1 cellular context compared by ENCODE assay signal in genomic region chr2:11422901-11423435, GRCh38.
A peak's percentile ranks its signal among the peaks of the same experiment; 100 is the strongest.
TF ChIP-seq lines count a peak whose summit lies in the region.

No MANE protein-coding gene starts in this region.

TF ChIP-seq in HepG2, 621 proteins besides CTCF, POLR2A, EP300 and RAD21 (continued from another document and continues in another):
- no peak for TF ChIP-seq ZXDC (CRISPR knock-in tag; IDR thresholded peaks at IDR 0.05)
- TF ChIP-seq ZNF274 (CRISPR knock-in tag; IDR thresholded peaks at IDR 0.05), result no peak
- no peak for TF ChIP-seq ELF3 (CRISPR knock-in tag; IDR thresholded peaks at IDR 0.05)
- TF ChIP-seq MYNN (CRISPR knock-in tag; IDR thresholded peaks at IDR 0.05; ENCODE audit: low read depth), result no peak
- TF ChIP-seq DNMT1 (CRISPR knock-in tag; IDR thresholded peaks at IDR 0.05), result no peak
- TF ChIP-seq, protein P1, sequence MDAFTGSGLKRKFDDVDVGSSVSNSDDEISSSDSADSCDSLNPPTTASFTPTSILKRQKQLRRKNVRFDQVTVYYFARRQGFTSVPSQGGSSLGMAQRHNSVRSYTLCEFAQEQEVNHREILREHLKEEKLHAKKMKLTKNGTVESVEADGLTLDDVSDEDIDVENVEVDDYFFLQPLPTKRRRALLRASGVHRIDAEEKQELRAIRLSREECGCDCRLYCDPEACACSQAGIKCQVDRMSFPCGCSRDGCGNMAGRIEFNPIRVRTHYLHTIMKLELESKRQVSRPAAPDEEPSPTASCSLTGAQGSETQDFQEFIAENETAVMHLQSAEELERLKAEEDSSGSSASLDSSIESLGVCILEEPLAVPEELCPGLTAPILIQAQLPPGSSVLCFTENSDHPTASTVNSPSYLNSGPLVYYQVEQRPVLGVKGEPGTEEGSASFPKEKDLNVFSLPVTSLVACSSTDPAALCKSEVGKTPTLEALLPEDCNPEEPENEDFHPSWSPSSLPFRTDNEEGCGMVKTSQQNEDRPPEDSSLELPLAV (CRISPR knock-in tag; conservative IDR thresholded peaks at IDR 0.05; ENCODE audit: low read depth), result no peak
- TF ChIP-seq SRSF4 (IDR thresholded peaks at IDR 0.05; ENCODE audit: low read depth, low read length, poor library complexity, severe bottlenecking), result no peak
- TF ChIP-seq ZNF501 (CRISPR knock-in tag; IDR thresholded peaks at IDR 0.05), result no peak
- peak; percentile 76; the same call in 1 of the 2 replicates for TF ChIP-seq PITX1 (CRISPR knock-in tag; IDR thresholded peaks at IDR 0.05)
- TF ChIP-seq PCBP1 (IDR thresholded peaks at IDR 0.05; ENCODE audit: borderline replicate concordance, low read depth, low read length), result no peak
- TF ChIP-seq ZNF713 (CRISPR knock-in tag; IDR thresholded peaks at IDR 0.05), result no peak
- no peak for TF ChIP-seq BRF2 (CRISPR knock-in tag; IDR thresholded peaks at IDR 0.05)
- no peak; the same call in 1 of the 2 replicates for TF ChIP-seq CSRNP1 (CRISPR knock-in tag; IDR thresholded peaks at IDR 0.05)
- TF ChIP-seq, protein P2, sequence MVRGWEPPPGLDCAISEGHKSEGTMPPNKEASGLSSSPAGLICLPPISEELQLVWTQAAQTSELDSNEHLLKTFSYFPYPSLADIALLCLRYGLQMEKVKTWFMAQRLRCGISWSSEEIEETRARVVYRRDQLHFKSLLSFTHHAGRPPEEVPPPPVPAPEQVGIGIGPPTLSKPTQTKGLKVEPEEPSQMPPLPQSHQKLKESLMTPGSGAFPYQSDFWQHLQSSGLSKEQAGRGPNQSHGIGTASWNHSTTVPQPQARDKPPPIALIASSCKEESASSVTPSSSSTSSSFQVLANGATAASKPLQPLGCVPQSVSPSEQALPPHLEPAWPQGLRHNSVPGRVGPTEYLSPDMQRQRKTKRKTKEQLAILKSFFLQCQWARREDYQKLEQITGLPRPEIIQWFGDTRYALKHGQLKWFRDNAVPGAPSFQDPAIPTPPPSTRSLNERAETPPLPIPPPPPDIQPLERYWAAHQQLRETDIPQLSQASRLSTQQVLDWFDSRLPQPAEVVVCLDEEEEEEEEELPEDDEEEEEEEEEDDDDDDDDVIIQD (CRISPR knock-in tag; IDR thresholded peaks at IDR 0.05; ENCODE audit: low read depth), result peak; percentile 63; the same call in 1 of the 2 replicates
- no peak for TF ChIP-seq ARNT2 (CRISPR knock-in tag; IDR thresholded peaks at IDR 0.05; ENCODE audit: low read depth)
- TF ChIP-seq BCL6 (CRISPR knock-in tag; IDR thresholded peaks at IDR 0.05), result peak; percentile 63
- TF ChIP-seq NBN (conservative IDR thresholded peaks at IDR 0.05), result no peak
- no peak for TF ChIP-seq ZNF737 (CRISPR knock-in tag; IDR thresholded peaks at IDR 0.05; ENCODE audit: borderline replicate concordance)
- TF ChIP-seq, protein P3, sequence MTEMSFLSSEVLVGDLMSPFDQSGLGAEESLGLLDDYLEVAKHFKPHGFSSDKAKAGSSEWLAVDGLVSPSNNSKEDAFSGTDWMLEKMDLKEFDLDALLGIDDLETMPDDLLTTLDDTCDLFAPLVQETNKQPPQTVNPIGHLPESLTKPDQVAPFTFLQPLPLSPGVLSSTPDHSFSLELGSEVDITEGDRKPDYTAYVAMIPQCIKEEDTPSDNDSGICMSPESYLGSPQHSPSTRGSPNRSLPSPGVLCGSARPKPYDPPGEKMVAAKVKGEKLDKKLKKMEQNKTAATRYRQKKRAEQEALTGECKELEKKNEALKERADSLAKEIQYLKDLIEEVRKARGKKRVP (CRISPR knock-in tag; IDR thresholded peaks at IDR 0.05), result peak; percentile 14 to 70; a peak in 2 of 4 replicates
- TF ChIP-seq NR2F2 (IDR thresholded peaks at IDR 0.05; ENCODE audit: borderline replicate concordance, low read depth), result no peak
- no peak for TF ChIP-seq BCL3 (CRISPR knock-in tag; IDR thresholded peaks at IDR 0.05)
- TF ChIP-seq, protein P4, sequence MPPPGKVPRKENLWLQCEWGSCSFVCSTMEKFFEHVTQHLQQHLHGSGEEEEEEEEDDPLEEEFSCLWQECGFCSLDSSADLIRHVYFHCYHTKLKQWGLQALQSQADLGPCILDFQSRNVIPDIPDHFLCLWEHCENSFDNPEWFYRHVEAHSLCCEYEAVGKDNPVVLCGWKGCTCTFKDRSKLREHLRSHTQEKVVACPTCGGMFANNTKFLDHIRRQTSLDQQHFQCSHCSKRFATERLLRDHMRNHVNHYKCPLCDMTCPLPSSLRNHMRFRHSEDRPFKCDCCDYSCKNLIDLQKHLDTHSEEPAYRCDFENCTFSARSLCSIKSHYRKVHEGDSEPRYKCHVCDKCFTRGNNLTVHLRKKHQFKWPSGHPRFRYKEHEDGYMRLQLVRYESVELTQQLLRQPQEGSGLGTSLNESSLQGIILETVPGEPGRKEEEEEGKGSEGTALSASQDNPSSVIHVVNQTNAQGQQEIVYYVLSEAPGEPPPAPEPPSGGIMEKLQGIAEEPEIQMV (CRISPR knock-in tag; IDR thresholded peaks at IDR 0.05; ENCODE audit: low read depth), result no peak
- TF ChIP-seq FOXC1 (CRISPR knock-in tag; IDR thresholded peaks at IDR 0.05; ENCODE audit: borderline replicate concordance), result no peak
- TF ChIP-seq GMEB1 (CRISPR knock-in tag; IDR thresholded peaks at IDR 0.05; ENCODE audit: borderline replicate concordance), result no peak
- no peak for TF ChIP-seq ZNF790 (CRISPR knock-in tag; IDR thresholded peaks at IDR 0.05; ENCODE audit: borderline replicate concordance)
- no peak for TF ChIP-seq ZNF230 (CRISPR knock-in tag; IDR thresholded peaks at IDR 0.05)
- TF ChIP-seq MYC (CRISPR knock-in tag; IDR thresholded peaks at IDR 0.05; ENCODE audit: borderline replicate concordance), result no peak; the same call in 1 of the 2 replicates
- TF ChIP-seq, protein P5, sequence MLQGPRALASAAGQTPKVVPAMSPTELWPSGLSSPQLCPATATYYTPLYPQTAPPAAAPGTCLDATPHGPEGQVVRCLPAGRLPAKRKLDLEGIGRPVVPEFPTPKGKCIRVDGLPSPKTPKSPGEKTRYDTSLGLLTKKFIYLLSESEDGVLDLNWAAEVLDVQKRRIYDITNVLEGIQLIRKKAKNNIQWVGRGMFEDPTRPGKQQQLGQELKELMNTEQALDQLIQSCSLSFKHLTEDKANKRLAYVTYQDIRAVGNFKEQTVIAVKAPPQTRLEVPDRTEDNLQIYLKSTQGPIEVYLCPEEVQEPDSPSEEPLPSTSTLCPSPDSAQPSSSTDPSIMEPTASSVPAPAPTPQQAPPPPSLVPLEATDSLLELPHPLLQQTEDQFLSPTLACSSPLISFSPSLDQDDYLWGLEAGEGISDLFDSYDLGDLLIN (CRISPR knock-in tag; IDR thresholded peaks at IDR 0.05; ENCODE audit: borderline replicate concordance), result no peak
- TF ChIP-seq LCORL (IDR thresholded peaks at IDR 0.05), result no peak
- TF ChIP-seq LCORL (CRISPR knock-in tag; IDR thresholded peaks at IDR 0.05), result no peak; the same call in 1 of the 2 replicates
- no peak for TF ChIP-seq ZFAT (CRISPR knock-in tag; conservative IDR thresholded peaks at IDR 0.05)
- TF ChIP-seq PREB (CRISPR knock-in tag; IDR thresholded peaks at IDR 0.05), result no peak
- no peak for TF ChIP-seq SKI (IDR thresholded peaks at IDR 0.05; ENCODE audit: partially characterized antibody)
- no peak for TF ChIP-seq ZC3H4 (CRISPR knock-in tag; IDR thresholded peaks at IDR 0.05; ENCODE audit: borderline replicate concordance)
- peak; percentile 74 for TF ChIP-seq ZNF792 (CRISPR knock-in tag; IDR thresholded peaks at IDR 0.05)
- TF ChIP-seq TBX2 (CRISPR knock-in tag; IDR thresholded peaks at IDR 0.05; ENCODE audit: borderline replicate concordance), result no peak; the same call in 1 of the 2 replicates
- no peak for TF ChIP-seq ZNF781 (CRISPR knock-in tag; IDR thresholded peaks at IDR 0.05; ENCODE audit: borderline replicate concordance, not compliant biosample characterization)
- no peak; the same call in 1 of the 2 replicates for TF ChIP-seq ATF7-NPFF (CRISPR knock-in tag; IDR thresholded peaks at IDR 0.05; ENCODE audit: low read depth)
- TF ChIP-seq IKZF1 (IDR thresholded peaks at IDR 0.05), result no peak
- TF ChIP-seq KMT2B (CRISPR knock-in tag; IDR thresholded peaks at IDR 0.05), result no peak
- TF ChIP-seq HOXA7 (CRISPR knock-in tag; IDR thresholded peaks at IDR 0.05), result no peak
- TF ChIP-seq NR3C1 (CRISPR knock-in tag; IDR thresholded peaks at IDR 0.05), result no peak
- TF ChIP-seq TEF (CRISPR knock-in tag; IDR thresholded peaks at IDR 0.05), result no peak
- TF ChIP-seq SMYD3 (CRISPR knock-in tag; IDR thresholded peaks at IDR 0.05), result no peak
- peak; percentile 69 for TF ChIP-seq ZNF264 (CRISPR knock-in tag; IDR thresholded peaks at IDR 0.05)
- TF ChIP-seq ZNF878 (CRISPR knock-in tag; IDR thresholded peaks at IDR 0.05), result peak; percentile 36; the same call in 1 of the 2 replicates
- 0 out of 2 replicates have a peak, but pooled peaks have one; percentile 34 for TF ChIP-seq NKX3-1 (CRISPR knock-in tag; IDR thresholded peaks at IDR 0.05)
- no peak for TF ChIP-seq ZBTB1 (CRISPR knock-in tag; IDR thresholded peaks at IDR 0.05; ENCODE audit: borderline replicate concordance)
- no peak for TF ChIP-seq JUN (CRISPR knock-in tag; IDR thresholded peaks at IDR 0.05)
